17 cellular contexts compared by ENCODE assay signal in genomic region chr2:49619804-49620203, GRCh38.
A peak's percentile ranks its signal among the peaks of the same experiment; 100 is the strongest.
DNase-seq lines count a peak whose midpoint lies in the region; ATAC-seq and TF ChIP-seq lines count a peak whose summit lies in the region.
"Had no signal": no experiment of that assay in that cellular context is flagged by ENCODE, and none has a peak within 500 bp of the region (broad histone marks: within the 10 kb centered on the region; RNA-seq: fewer than 3 reads in every experiment).

No MANE protein-coding gene starts in this region.

- TF ChIP-seq CTCF in neural crest cell (conservative IDR thresholded peaks at IDR 0.05), result peak; percentile 44

- DNase-seq in NCI-H748 (lab: John Stamatoyannopoulos, UW; ENCODE audit: unreplicated experiment) (peak; percentile 13), NCI-H748 treated with DMSO at 0.1 percent for 48 hours (lab: John Stamatoyannopoulos, UW) (no peak), HT1080 (ENCODE audit: low read depth) (peak; percentile 1), astrocyte of the hippocampus (ENCODE audit: low read depth, low spot score) (peak; percentile 1), neural crest cell (ENCODE audit: low read depth, low spot score) (no peak), hepatic stellate cell (ENCODE audit: low spot score) (no peak), ureter (ENCODE audit: low spot score) (no peak)
- DNase-seq: activated CD4-positive, alpha-beta T cell treated with anti-CD3 and anti-CD28 coated beads, Interleukin-2, amount 10 ng/mL, durations not matched to agents 7 days and 5 days; anterior cingulate cortex; foreskin melanocyte; MV-4-11; naive thymus-derived CD8-positive, alpha-beta T cell; sigmoid colon; T-helper 2 cell had no signal

- no peak for ATAC-seq in GM19395 (IDR thresholded peaks at IDR 0.05; ENCODE audit: unreplicated experiment)
- ATAC-seq: left lobe of liver; naive thymus-derived CD8-positive, alpha-beta T cell had no signal

- peaks cover 9% of the 10 kb centered on the region for H3K27me3 Mint-ChIP-seq in neural crest cell (ENCODE audit: low read depth)
- H3K27me3 Mint-ChIP-seq: activated CD4-positive, alpha-beta T cell treated with anti-CD3 and anti-CD28 coated beads, Interleukin-2, amount 10 ng/mL, durations not matched to agents 7 days and 5 days; naive thymus-derived CD8-positive, alpha-beta T cell; stimulated activated naive CD8-positive, alpha-beta T cell treated with anti-CD3 and anti-CD28 coated beads, Interleukin-15, Interleukin-2, amounts not matched to agents 100 ng/mL and 50 ng/mL, for 24 hours had no signal

- H3K4me3 Mint-ChIP-seq in neural crest cell, result no peak overlapping the region
- H3K4me3 Mint-ChIP-seq: activated CD4-positive, alpha-beta T cell treated with anti-CD3 and anti-CD28 coated beads, Interleukin-2, amount 10 ng/mL, durations not matched to agents 7 days and 5 days; naive thymus-derived CD8-positive, alpha-beta T cell; stimulated activated naive CD8-positive, alpha-beta T cell treated with anti-CD3 and anti-CD28 coated beads, Interleukin-15, Interleukin-2, amounts not matched to agents 100 ng/mL and 50 ng/mL, for 24 hours had no signal

- H3K9me3 Mint-ChIP-seq in neural crest cell, result no peaks in the 10 kb centered on the region
- H3K9me3 Mint-ChIP-seq: activated CD4-positive, alpha-beta T cell treated with anti-CD3 and anti-CD28 coated beads, Interleukin-2, amount 10 ng/mL, durations not matched to agents 7 days and 5 days; stimulated activated naive CD8-positive, alpha-beta T cell treated with anti-CD3 and anti-CD28 coated beads, Interleukin-15, Interleukin-2, amounts not matched to agents 100 ng/mL and 50 ng/mL, for 24 hours had no signal

- H3K36me3 Mint-ChIP-seq in neural crest cell (ENCODE audit: low read depth), result no peaks in the 10 kb centered on the region
- H3K36me3 Mint-ChIP-seq: naive thymus-derived CD8-positive, alpha-beta T cell had no signal

- no peak overlapping the region for H3K27ac Mint-ChIP-seq in neural crest cell (ENCODE audit: unreplicated experiment)
- H3K27ac Mint-ChIP-seq: activated CD4-positive, alpha-beta T cell treated with anti-CD3 and anti-CD28 coated beads, Interleukin-2, amount 10 ng/mL, durations not matched to agents 7 days and 5 days; stimulated activated naive CD8-positive, alpha-beta T cell treated with anti-CD3 and anti-CD28 coated beads, Interleukin-15, Interleukin-2, amounts not matched to agents 100 ng/mL and 50 ng/mL, for 24 hours had no signal

- H3K4me1 Mint-ChIP-seq in neural crest cell, result no peaks in the 10 kb centered on the region
- H3K4me1 Mint-ChIP-seq: activated CD4-positive, alpha-beta T cell treated with anti-CD3 and anti-CD28 coated beads, Interleukin-2, amount 10 ng/mL, durations not matched to agents 7 days and 5 days; naive thymus-derived CD8-positive, alpha-beta T cell had no signal

Comparison
In these comparisons a context has a peak if more than half of its experiments do, and no peak if none do; other contexts are left out.
1. DNase-seq: peak in NCI-H748 (single experiment), HT1080 (single experiment) and astrocyte of the hippocampus (single experiment); none in NCI-H748 treated with DMSO at 0.1 percent for 48 hours (single experiment), neural crest cell (single experiment), hepatic stellate cell (single experiment) and ureter (single experiment).